25 cellular contexts compared by ENCODE assay signal in genomic region chr15:58386081-58386480, GRCh38. TPM values are rescaled to one million over a fixed set of nuclear protein-coding genes. Genes with fewer than 3 reads are reported as not detected.
A peak's percentile ranks its signal among the peaks of the same experiment; 100 is the strongest.
DNase-seq lines count a peak whose midpoint lies in the region; ATAC-seq, FAIRE-seq and TF ChIP-seq lines count a peak whose summit lies in the region.
"Had no signal": no experiment of that assay in that cellular context is flagged by ENCODE, and none has a peak within 500 bp of the region (broad histone marks: within the 10 kb centered on the region; RNA-seq: fewer than 3 reads in every experiment).

No MANE protein-coding gene starts in this region.

- no peak overlapping the region for H2AK5ac ChIP-seq in mesenchymal stem cell (ENCODE audit: low read length, severe bottlenecking)

- peaks cover 1 to 23% (median 17%) of the 10 kb centered on the region in 4 donors for H3K4me1 ChIP-seq in liver (ENCODE audit: control insufficient read depth in 4 of 4, insufficient read depth in 4 of 4, low read length in 3 of 4)
- H3K4me1 ChIP-seq in HepG2 (ENCODE audit: insufficient read depth, low read length): peaks cover 24% of the 10 kb centered on the region
- H3K4me1 ChIP-seq in mesenchymal stem cell (ENCODE audit: control insufficient read depth, insufficient read depth, low read depth, low read length): peaks cover 2% of the 10 kb centered on the region
- peaks cover 19% of the 10 kb centered on the region for H3K4me1 ChIP-seq in vagina
- no peaks in the 10 kb centered on the region for H3K4me1 ChIP-seq in A673 (ENCODE audit: insufficient read depth, low read length, poor library complexity, severe bottlenecking)
- H3K4me1 ChIP-seq: BE2C had no signal

- no peak for DNase-seq in HepG2 (ENCODE audit: low spot score)
- DNase-seq in mesenchymal stem cell: no peak
- no peak for DNase-seq in vagina (ENCODE audit: extremely low spot score in 2 of 2)
- no peak for DNase-seq in A673 (ENCODE audit: low spot score)
- DNase-seq in KBM-7: no peak
- DNase-seq: ACHN; AML-193; BE2C; CD4-positive, alpha-beta T cell; CD8-positive, alpha-beta memory T cell; DMS 273 treated with DMSO at 0.1 percent for 48 hours; DMS53; DMS79 treated with DMSO at 0.1 percent for 48 hours; GF-D8; H9 had no signal

- BruUV-seq in HepG2 (replicated peaks; lab: Mats Ljungman, UMichigan) (no TSS peak), A673 (replicated peaks; lab: Mats Ljungman, UMichigan) (no TSS peak)

- H2BK15ac ChIP-seq in mesenchymal stem cell (ENCODE audit: low read depth, poor library complexity, severe bottlenecking): no peak overlapping the region

- no peak for ATAC-seq in HepG2
- ATAC-seq: GM23338, HCT116 had no signal

- H3K9me3 ChIP-seq in liver (ENCODE audit: control insufficient read depth in 4 of 4, low read length in 3 of 4): no peaks in the 10 kb centered on the region
- no peaks in the 10 kb centered on the region for H3K9me3 ChIP-seq in HepG2 (ENCODE audit: low read length)
- H3K9me3 ChIP-seq in mesenchymal stem cell (ENCODE audit: control insufficient read depth, low read length): no peaks in the 10 kb centered on the region
- H3K9me3 ChIP-seq in vagina: no peaks in the 10 kb centered on the region
- H3K9me3 ChIP-seq in A673 (ENCODE audit: low read depth, low read length, poor library complexity, severe bottlenecking): no peaks in the 10 kb centered on the region
- H3K9me3 ChIP-seq: BE2C had no signal

- H3K14ac ChIP-seq in mesenchymal stem cell (ENCODE audit: low read length in 2 of 2): no peak overlapping the region

- CTCF ChIA-PET in HepG2 (lab: Yijun Ruan, JAX; ENCODE audit: low intra/inter-chr PET ratio, low total read pairs) (no interaction called here), A673 (lab: Charles Lee) (no interaction called here)

- intact Hi-C loops in HepG2 (cut with micrococcal nuclease; ENCODE audit: unreplicated experiment) (no loop called here), vagina (cut with DNase I) (no loop called here), A673 (cut with micrococcal nuclease; ENCODE audit: unreplicated experiment) (no loop called here)

- H3K4me2 ChIP-seq in HepG2 (ENCODE audit: low read depth, low read length): no peak overlapping the region
- H3K4me2 ChIP-seq in mesenchymal stem cell (ENCODE audit: low read length, poor library complexity, severe bottlenecking): no peak overlapping the region
- H3K4me2 ChIP-seq: GM23338 had no signal

- H3K9ac ChIP-seq in liver (ENCODE audit: low read depth in 1 of 2, low read length in 2 of 2) (no peak overlapping the region), HepG2 (ENCODE audit: insufficient read depth, low read depth, low read length) (no peak overlapping the region), mesenchymal stem cell (ENCODE audit: low read length) (peak overlapping the region; percentile 81)
- H3K9ac ChIP-seq: BLaER1 treated with 17β-estradiol and CSF1 and Interleukin-3, amounts not matched to agents 10 nM and 100 nM had no signal

- in situ Hi-C loops in HepG2 (cut with HindIII; ENCODE audit: extremely low pct_ligation_motif_present, low pct_unique_long_range_greater_than_20kb): no loop called here
- in situ Hi-C loops in KBM-7 (cut with MboI; ENCODE audit: low pct_unique_long_range_greater_than_20kb, low sequenced_read_pairs): no loop called here

- FAIRE-seq in HepG2 (lab: Jason Lieb, UNC): no peak
- FAIRE-seq: A204.1, D721Med, GM12891, GM18507 had no signal

- no peak overlapping the region for H4K91ac ChIP-seq in mesenchymal stem cell (ENCODE audit: low read length)

- H3K27me3 ChIP-seq in liver (ENCODE audit: control insufficient read depth in 4 of 4, insufficient read depth in 4 of 4, low read length in 3 of 4) (no peaks in the 10 kb centered on the region), HepG2 (ENCODE audit: control insufficient read depth in 1 of 2, insufficient read depth in 2 of 2, low read length in 2 of 2) (no peaks in the 10 kb centered on the region; a peak in 2 of 5 replicates), mesenchymal stem cell (ENCODE audit: control insufficient read depth in 1 of 2, insufficient read depth in 1 of 2, low read length in 2 of 2) (no peaks in the 10 kb centered on the region), vagina (no peaks in the 10 kb centered on the region), A673 (replicated peaks; ENCODE audit: insufficient read depth, low read depth, low read length, poor library complexity) (no peaks in the 10 kb centered on the region)
- H3K27me3 ChIP-seq: BE2C; BLaER1 treated with 17β-estradiol and CSF1 and Interleukin-3, amounts not matched to agents 10 nM and 100 nM had no signal

- no peak overlapping the region for H2BK5ac ChIP-seq in mesenchymal stem cell (ENCODE audit: low read depth, low read length, poor library complexity, severe bottlenecking)

- H3K79me2 ChIP-seq in HepG2 (ENCODE audit: insufficient read depth, low read length): no peaks in the 10 kb centered on the region

- H2AFZ ChIP-seq in HepG2 (ENCODE audit: low read length) (no peak overlapping the region), mesenchymal stem cell (ENCODE audit: low read depth, low read length) (no peak overlapping the region)
- H2AFZ ChIP-seq: GM23338 had no signal

- TF ChIP-seq RAD21 in liver (IDR thresholded peaks at IDR 0.05) (peak; percentile 33 to 56), HepG2 (CRISPR knock-in tag; IDR thresholded peaks at IDR 0.05) (no peak)

- TF ChIP-seq POLR2A in HepG2 (IDR thresholded peaks at IDR 0.05; ENCODE audit: insufficient read depth in 1 of 2, low read depth in 2 of 2, low read length in 2 of 2) (no peak), vagina (IDR thresholded peaks at IDR 0.05) (no peak)

- no peak overlapping the region for H2BK12ac ChIP-seq in mesenchymal stem cell (ENCODE audit: low read length in 2 of 2)

- TF ChIP-seq EP300 in HepG2 (IDR thresholded peaks at IDR 0.05; ENCODE audit: low read depth in 2 of 2, low read length in 2 of 2): no peak
- no peak for TF ChIP-seq EP300 in HepG2 (CRISPR knock-in tag; IDR thresholded peaks at IDR 0.05; ENCODE audit: borderline replicate concordance)

- POLR2A ChIA-PET in HepG2 (lab: Yijun Ruan, JAX) (no interaction called here), A673 (lab: Charles Lee; ENCODE audit: low non-redundant PET) (no interaction called here)

- no peak for TF ChIP-seq CTCF in liver (IDR thresholded peaks at IDR 0.05; ENCODE audit: low read depth, low read length, missing input control)
- TF ChIP-seq CTCF in HepG2 (CRISPR knock-in tag; IDR thresholded peaks at IDR 0.05): no peak
- TF ChIP-seq CTCF in vagina (IDR thresholded peaks at IDR 0.05): no peak
- no peak for TF ChIP-seq CTCF in A673 (conservative IDR thresholded peaks at IDR 0.05; ENCODE audit: low read depth, low read length)

- no peaks in the 10 kb centered on the region for H3K79me1 ChIP-seq in mesenchymal stem cell (replicated peaks; ENCODE audit: low read length, poor library complexity, severe bottlenecking)

- no peak overlapping the region for H3K18ac ChIP-seq in mesenchymal stem cell (ENCODE audit: low read depth in 1 of 2, low read length in 2 of 2)

- H3K23ac ChIP-seq in mesenchymal stem cell (ENCODE audit: low read length in 2 of 2): no peak overlapping the region

- no peak overlapping the region for H3K4me3 ChIP-seq in liver (ENCODE audit: low read depth in 1 of 3, low read length in 3 of 3)
- no peak overlapping the region for H3K4me3 ChIP-seq in HepG2 (replicated peaks in 1 of 3; ENCODE audit: insufficient read depth in 1 of 3, low read depth in 2 of 3, low read length in 3 of 3)
- no peak overlapping the region for H3K4me3 ChIP-seq in mesenchymal stem cell (ENCODE audit: insufficient read depth in 1 of 2, low read depth in 1 of 2, low read length in 2 of 2)
- H3K4me3 ChIP-seq in vagina: no peak overlapping the region
- no peak overlapping the region for H3K4me3 ChIP-seq in A673 (ENCODE audit: low read depth, low read length, poor library complexity, severe bottlenecking)
- H3K4me3 ChIP-seq: BLaER1 treated with 17β-estradiol and CSF1 and Interleukin-3, amounts not matched to agents 10 nM and 100 nM; GM23338 had no signal

- H2BK120ac ChIP-seq in mesenchymal stem cell (ENCODE audit: low read depth, low read length): no peak overlapping the region

- no peak overlapping the region for H3K4ac ChIP-seq in mesenchymal stem cell (ENCODE audit: low read depth in 1 of 2, low read length in 2 of 2)

- H4K8ac ChIP-seq in mesenchymal stem cell (ENCODE audit: low read length): no peak overlapping the region

- WGBS in liver: 36% methylated on average over 3 of the region's 3 CpGs
- WGBS in HepG2 (ENCODE audit: low lambda C conversion rate): 45% methylated on average over 3 of the region's 3 CpGs
- WGBS in mesenchymal stem cell: 81% methylated on average over 2 of the region's 3 CpGs

- H3K27ac ChIP-seq in liver (ENCODE audit: low read depth in 1 of 2, low read length in 2 of 2): no peak overlapping the region
- no peak overlapping the region for H3K27ac ChIP-seq in HepG2 (ENCODE audit: extremely low read length, insufficient read depth, low read length)
- H3K27ac ChIP-seq in mesenchymal stem cell (ENCODE audit: low read length, poor library complexity, severe bottlenecking): no peak overlapping the region
- peak overlapping the region; percentile 72 for H3K27ac ChIP-seq in vagina
- no peak overlapping the region for H3K27ac ChIP-seq in A673 (ENCODE audit: low read depth, low read length, poor library complexity, severe bottlenecking)
- H3K27ac ChIP-seq: 22Rv1; BLaER1 treated with 17β-estradiol and CSF1 and Interleukin-3, amounts not matched to agents 10 nM and 100 nM had no signal

- H3K36me3 ChIP-seq in liver (ENCODE audit: control insufficient read depth in 4 of 4, insufficient read depth in 3 of 4, low read depth in 1 of 4, low read length in 3 of 4) (no peaks in the 10 kb centered on the region), HepG2 (replicated peaks in 1 of 2; ENCODE audit: control insufficient read depth in 1 of 2, insufficient read depth in 2 of 2, low read length in 2 of 2) (no peaks in the 10 kb centered on the region), mesenchymal stem cell (ENCODE audit: control insufficient read depth in 1 of 2, insufficient read depth in 2 of 2, low read depth in 1 of 2, low read length in 2 of 2) (no peaks in the 10 kb centered on the region), vagina (no peaks in the 10 kb centered on the region), A673 (ENCODE audit: insufficient read depth, low read length, poor library complexity, severe bottlenecking) (no peaks in the 10 kb centered on the region)
- H3K36me3 ChIP-seq: BE2C; BLaER1 treated with 17β-estradiol and CSF1 and Interleukin-3, amounts not matched to agents 10 nM and 100 nM had no signal

- no peaks in the 10 kb centered on the region for H4K20me1 ChIP-seq in HepG2 (ENCODE audit: insufficient read depth, low read length)
- H4K20me1 ChIP-seq: BLaER1 treated with 17β-estradiol and CSF1 and Interleukin-3, amounts not matched to agents 10 nM and 100 nM had no signal

RNA-seq across cellular contexts. Expression of gene LIPC, which starts 45.7 kb away (rescaled TPM):
- total RNA-seq in liver: 100 to 1,000 TPM; 136 to 268 TPM
- 100 to 1,000 TPM in 1 of 2 donors, 10 to 100 TPM in 1; 60.1 to 126 TPM for polyA plus RNA-seq in liver
- 15.0 and 26.0 TPM in 2 replicates for total RNA-seq in HepG2 (2016; rRNA removed; fragmentation: Illumina TruSeq; extraction: Trizol)
- total RNA-seq in HepG2 (2016; cell fraction: cytosol; rRNA removed; fragmentation: Illumina TruSeq; extraction: Trizol; ENCODE audit: low read depth): 3.6 and 5.6 TPM in 2 replicates
- total RNA-seq in HepG2 (2016; cell fraction: insoluble cytoplasmic fraction; rRNA removed; fragmentation: Illumina TruSeq; extraction: Trizol): 14.4 and 27.2 TPM in 2 replicates
- 9.5 and 11.4 TPM in 2 replicates for total RNA-seq in HepG2 (2016; cell fraction: membrane; rRNA removed; fragmentation: Illumina TruSeq; extraction: Trizol)
- 31.9 and 35.6 TPM in 2 replicates for total RNA-seq in HepG2 (2016; cell fraction: nucleus; rRNA removed; fragmentation: Illumina TruSeq; extraction: Trizol)
- 38.0 and 46.9 TPM in 2 replicates for polyA plus RNA-seq in HepG2 (2011; rRNA removed)
- polyA plus RNA-seq in HepG2 (2011; cell fraction: cytosol; rRNA removed): 32.6 and 40.5 TPM in 2 replicates
- 25.6 and 27.7 TPM in 2 replicates for polyA plus RNA-seq in HepG2 (2011; cell fraction: nucleus; rRNA removed)
- polyA plus RNA-seq in HepG2 (2012): 28.9 and 34.2 TPM in 2 replicates
- 9.2 and 9.9 TPM in 2 replicates for polyA plus RNA-seq in HepG2 (2016; cell fraction: cytosol; fragmentation: Illumina TruSeq; extraction: Trizol; ENCODE audit: low read depth)
- 20.8 and 21.9 TPM in 2 replicates for polyA plus RNA-seq in HepG2 (2016; cell fraction: insoluble cytoplasmic fraction; fragmentation: Illumina TruSeq; extraction: Trizol; ENCODE audit: low read depth)
- polyA plus RNA-seq in HepG2 (2016; cell fraction: membrane; fragmentation: Illumina TruSeq; extraction: Trizol; ENCODE audit: low read depth): 13.3 and 17.3 TPM in 2 replicates
- polyA plus RNA-seq in HepG2 (2016; cell fraction: nucleus; fragmentation: Illumina TruSeq; extraction: Trizol; ENCODE audit: insufficient read depth, low read depth): 46.6 and 49.7 TPM in 2 replicates
- 66.7 TPM in 1 of 2 replicates, not detected in the other for polyA minus RNA-seq in HepG2 (2011; rRNA and poly(A)+ RNA removed; ENCODE audit: low replicate concordance)
- 17.8 and 19.8 TPM in 2 replicates for polyA minus RNA-seq in HepG2 (2011; cell fraction: cytosol; rRNA and poly(A)+ RNA removed)
- polyA minus RNA-seq in HepG2 (2011; cell fraction: nucleus; rRNA and poly(A)+ RNA removed): 21.2 and 25.1 TPM in 2 replicates
- not detected for polyA plus RNA-seq in mesenchymal stem cell (2013, experiment 1 of 2)
- polyA plus RNA-seq in mesenchymal stem cell (2013, experiment 2 of 2): not detected
- total RNA-seq in vagina: not detected
- total RNA-seq in A673 (2021): not detected in 2 replicates
- total RNA-seq: G401, GM23338, H9 had no signal
- polyA plus RNA-seq: GM23338 had no signal
